20 cellular contexts compared by ENCODE assay signal in genomic region chr12:118741196-118741595, GRCh38.
DNase-seq lines count a peak whose midpoint lies in the region; ATAC-seq and TF ChIP-seq lines count a peak whose summit lies in the region.
"Had no signal": no experiment of that assay in that cellular context is flagged by ENCODE, and none has a peak within 500 bp of the region (broad histone marks: within the 10 kb centered on the region; RNA-seq: fewer than 3 reads in every experiment).

No MANE protein-coding gene starts in this region.

- no peaks in the 10 kb centered on the region for H3K79me2 ChIP-seq in SK-N-SH (ENCODE audit: insufficient read depth)

- peak overlapping the region in 1 of 2 experiments; percentile 58; a peak in 2 of 4 replicates for H3K27ac ChIP-seq in SK-N-SH (ENCODE audit: low read depth in 2 of 2, low read length in 1 of 2)
- H3K27ac ChIP-seq in neuronal stem cell (replicated peaks; ENCODE audit: low read length), result no peak overlapping the region
- no peak overlapping the region for H3K27ac ChIP-seq in A673 (ENCODE audit: low read depth, low read length, poor library complexity, severe bottlenecking)
- H3K27ac ChIP-seq: BLaER1 treated with 17β-estradiol and CSF1 and Interleukin-3, amounts not matched to agents 10 nM and 100 nM; KMS-11 had no signal

- intact Hi-C loops in A673 (cut with micrococcal nuclease; ENCODE audit: unreplicated experiment), result no loop called here

- no peaks in the 10 kb centered on the region for H3K79me1 ChIP-seq in neuronal stem cell (ENCODE audit: low read depth, low read length)

- no peak overlapping the region for H2AK5ac ChIP-seq in neuronal stem cell (ENCODE audit: low read depth, low read length)

- ATAC-seq in SK-N-SH treated with all-trans-retinoic acid at 6 μM for 48 hours, result no peak
- no peak for ATAC-seq in HG02852 (IDR thresholded peaks at IDR 0.05; ENCODE audit: unreplicated experiment)
- ATAC-seq: CD8-positive, alpha-beta T cell; Right ventricle myocardium inferior had no signal

- no peak overlapping the region for H2AFZ ChIP-seq in SK-N-SH (ENCODE audit: low read depth)
- no peak overlapping the region for H2AFZ ChIP-seq in neuronal stem cell (ENCODE audit: low read length)

- TF ChIP-seq EP300 in SK-N-SH (IDR thresholded peaks at IDR 0.05; ENCODE audit: borderline replicate concordance in 1 of 2, low read depth in 1 of 2, low read length in 1 of 2), result no peak

- CTCF ChIA-PET in SK-N-SH (lab: Yijun Ruan, JAX) (no interaction called here), A673 (lab: Charles Lee) (no interaction called here)

- H3K14ac ChIP-seq in neuronal stem cell (ENCODE audit: low read length), result no peak overlapping the region

- POLR2A ChIA-PET in SK-N-SH (lab: Yijun Ruan, JAX), result no interaction called here
- POLR2A ChIA-PET in A673 (lab: Charles Lee; ENCODE audit: low non-redundant PET), result no interaction called here

- no peaks in the 10 kb centered on the region for H4K20me1 ChIP-seq in SK-N-SH (ENCODE audit: insufficient read depth)
- H4K20me1 ChIP-seq: BLaER1 treated with 17β-estradiol and CSF1 and Interleukin-3, amounts not matched to agents 10 nM and 100 nM had no signal

- no peak overlapping the region for H4K8ac ChIP-seq in neuronal stem cell (ENCODE audit: low read depth, low read length)

- H3K23ac ChIP-seq in neuronal stem cell (ENCODE audit: low read depth, low read length, poor library complexity), result no peak overlapping the region

- H3K36me3 ChIP-seq in SK-N-SH (replicated peaks in 1 of 2; ENCODE audit: control insufficient read depth in 1 of 2, insufficient read depth in 2 of 2, low read length in 1 of 2) (no peaks in the 10 kb centered on the region), neuronal stem cell (replicated peaks in 1 of 2; ENCODE audit: control insufficient read depth in 2 of 2, insufficient read depth in 2 of 2, low read length in 2 of 2) (no peaks in the 10 kb centered on the region), A673 (ENCODE audit: insufficient read depth, low read length, poor library complexity, severe bottlenecking) (no peaks in the 10 kb centered on the region)
- H3K36me3 ChIP-seq: BLaER1 treated with 17β-estradiol and CSF1 and Interleukin-3, amounts not matched to agents 10 nM and 100 nM had no signal

- H3K9me3 ChIP-seq in SK-N-SH (no peaks in the 10 kb centered on the region), neuronal stem cell (replicated peaks in 1 of 2; ENCODE audit: control insufficient read depth in 2 of 2, insufficient read depth in 1 of 2, low read depth in 1 of 2, low read length in 2 of 2) (no peaks in the 10 kb centered on the region), A673 (ENCODE audit: low read depth, low read length, poor library complexity, severe bottlenecking) (no peaks in the 10 kb centered on the region)
- H3K9me3 ChIP-seq: BLaER1 treated with 17β-estradiol and CSF1 and Interleukin-3, amounts not matched to agents 10 nM and 100 nM had no signal

- no peak for DNase-seq in SK-N-SH
- DNase-seq in globus pallidus (ENCODE audit: low spot score), result peak; percentile 83
- peak; percentile 35 for DNase-seq in neuronal stem cell (ENCODE audit: low spot score)
- no peak for DNase-seq in SW 1271 (lab: John Stamatoyannopoulos, UW)
- no peak for DNase-seq in A673 (ENCODE audit: low spot score)
- no peak for DNase-seq in NCI-H128 (lab: John Stamatoyannopoulos, UW; ENCODE audit: unreplicated experiment)
- DNase-seq: Calu3; CD8-positive, alpha-beta T cell; GF-D8; MV-4-11; NCI-H1417; NCI-H1930; NCI-H446 treated with DMSO at 0.1 percent for 48 hours; NCI-H69; NK-92 treated with Interleukin-12 subunit alpha and Interleukin-12 subunit beta, amount 100 ng/mL, for 24 hours had no signal

- H4K91ac ChIP-seq in neuronal stem cell (ENCODE audit: low read depth, low read length, poor library complexity), result no peak overlapping the region

- H3K9me2 ChIP-seq in SK-N-SH, result no peaks in the 10 kb centered on the region

- no peak overlapping the region for H2BK15ac ChIP-seq in neuronal stem cell (ENCODE audit: low read length)

- BruUV-seq in A673 (replicated peaks; lab: Mats Ljungman, UMichigan), result no TSS peak

- H3K4me1 ChIP-seq in SK-N-SH (ENCODE audit: control insufficient read depth in 1 of 2, insufficient read depth in 2 of 2, low read depth in 1 of 2, low read length in 1 of 2) (peaks cover 0 to 15% of the 10 kb centered on the region in 2 experiments; a peak in 2 of 4 replicates), neuronal stem cell (ENCODE audit: control insufficient read depth in 2 of 2, insufficient read depth in 1 of 2, low read depth in 1 of 2, low read length in 2 of 2) (peaks cover 0 to 2% of the 10 kb centered on the region in 2 donors), A673 (ENCODE audit: insufficient read depth, low read length, poor library complexity, severe bottlenecking) (no peaks in the 10 kb centered on the region)
- H3K4me1 ChIP-seq: BLaER1 treated with 17β-estradiol and CSF1 and Interleukin-3, amounts not matched to agents 10 nM and 100 nM had no signal

- H3K4ac ChIP-seq in neuronal stem cell (ENCODE audit: low read length), result no peak overlapping the region

- H2BK12ac ChIP-seq in neuronal stem cell (ENCODE audit: low read length), result no peak overlapping the region

- H3K9ac ChIP-seq in SK-N-SH, result no peak overlapping the region
- H3K9ac ChIP-seq in neuronal stem cell (ENCODE audit: low read depth, low read length, poor library complexity), result no peak overlapping the region
- H3K9ac ChIP-seq: BLaER1 treated with 17β-estradiol and CSF1 and Interleukin-3, amounts not matched to agents 10 nM and 100 nM; KMS-11 had no signal

- H2BK120ac ChIP-seq in neuronal stem cell (ENCODE audit: low read depth, low read length), result no peak overlapping the region

- TF ChIP-seq CTCF in SK-N-SH (IDR thresholded peaks at IDR 0.05) (no peak), A673 (conservative IDR thresholded peaks at IDR 0.05; ENCODE audit: low read depth, low read length) (no peak)

- no peak overlapping the region for H2BK5ac ChIP-seq in neuronal stem cell (ENCODE audit: low read length)

- no peak overlapping the region for H3K4me3 ChIP-seq in SK-N-SH (ENCODE audit: low read depth in 2 of 2, low read length in 1 of 2)
- H3K4me3 ChIP-seq in neuronal stem cell (ENCODE audit: low read length in 2 of 2), result no peak overlapping the region
- H3K4me3 ChIP-seq in A673 (ENCODE audit: low read depth, low read length, poor library complexity, severe bottlenecking), result no peak overlapping the region
- H3K4me3 ChIP-seq: BLaER1 treated with 17β-estradiol and CSF1 and Interleukin-3, amounts not matched to agents 10 nM and 100 nM had no signal

- no peaks in the 10 kb centered on the region for H3F3A ChIP-seq in SK-N-SH (replicated peaks; ENCODE audit: insufficient read depth)

- H3K4me2 ChIP-seq in SK-N-SH (no peak overlapping the region), neuronal stem cell (ENCODE audit: insufficient read depth, low read length, poor library complexity, severe bottlenecking) (no peak overlapping the region)
- H3K4me2 ChIP-seq: BLaER1 treated with 17β-estradiol and CSF1 and Interleukin-3, amounts not matched to agents 10 nM and 100 nM; KMS-11 had no signal

- no peak overlapping the region for H3K18ac ChIP-seq in neuronal stem cell (ENCODE audit: low read length)

- no peaks in the 10 kb centered on the region for H3K27me3 ChIP-seq in SK-N-SH (ENCODE audit: insufficient read depth)
- no peaks in the 10 kb centered on the region for H3K27me3 ChIP-seq in neuronal stem cell (ENCODE audit: control insufficient read depth in 3 of 3, insufficient read depth in 3 of 3, low read depth in 1 of 3, low read length in 3 of 3)
- H3K27me3 ChIP-seq in A673 (replicated peaks; ENCODE audit: insufficient read depth, low read depth, low read length, poor library complexity), result peaks cover 3% of the 10 kb centered on the region
- H3K27me3 ChIP-seq: BLaER1 treated with 17β-estradiol and CSF1 and Interleukin-3, amounts not matched to agents 10 nM and 100 nM had no signal

- no peak for TF ChIP-seq RAD21 in SK-N-SH (IDR thresholded peaks at IDR 0.05; ENCODE audit: low read length)

TF ChIP-seq in SK-N-SH treated with all-trans-retinoic acid at 6 μM for 48 hours, 23 proteins besides CTCF, POLR2A, EP300 and RAD21:
- TF ChIP-seq ZNF70 (CRISPR knock-in tag; IDR thresholded peaks at IDR 0.05) (peak; percentile 48; the same call in 1 of the 2 replicates), RARB (CRISPR knock-in tag; IDR thresholded peaks at IDR 0.05) (no peak)

TF ChIP-seq in SK-N-SH, 30 proteins besides CTCF, POLR2A, EP300 and RAD21 (continues in another document):
- no peak for TF ChIP-seq EZH2phosphoT487 (IDR thresholded peaks at IDR 0.05; ENCODE audit: borderline replicate concordance, low read depth)
- no peak for TF ChIP-seq TCF12 (IDR thresholded peaks at IDR 0.05)
- TF ChIP-seq USF2 (IDR thresholded peaks at IDR 0.05; ENCODE audit: borderline replicate concordance, low read depth, low read length), result no peak
- no peak for TF ChIP-seq PBX3 (IDR thresholded peaks at IDR 0.05)
- no peak for TF ChIP-seq MEF2A (IDR thresholded peaks at IDR 0.05; ENCODE audit: borderline replicate concordance, low read depth)
- TF ChIP-seq POLR2AphosphoS5 (IDR thresholded peaks at IDR 0.05; ENCODE audit: low read depth, low read length), result no peak
- TF ChIP-seq CHD2 (IDR thresholded peaks at IDR 0.05; ENCODE audit: low read length, partially characterized antibody), result no peak
- no peak for TF ChIP-seq MAX (IDR thresholded peaks at IDR 0.05; ENCODE audit: low read depth)
- TF ChIP-seq SIN3A (IDR thresholded peaks at IDR 0.05; ENCODE audit: borderline replicate concordance, low read depth, low read length), result no peak
- no peak for TF ChIP-seq SMC3 (IDR thresholded peaks at IDR 0.05; ENCODE audit: low read depth, low read length)
- no peak for TF ChIP-seq NFIC (IDR thresholded peaks at IDR 0.05; ENCODE audit: borderline replicate concordance)

Comparison
In these comparisons a context has a peak if more than half of its experiments do, and no peak if none do; other contexts are left out.
1. DNase-seq: peak in globus pallidus (single experiment) and neuronal stem cell (single experiment); none in SK-N-SH (single experiment), SW 1271 (0 of 2), A673 (single experiment) and NCI-H128 (single experiment).